3 cellular contexts compared by ENCODE assay signal in genomic region chr7:34550996-34551395, GRCh38.
"Had no signal": no experiment of that assay in that cellular context is flagged by ENCODE, and none has a peak within 500 bp of the region (broad histone marks: within the 10 kb centered on the region; RNA-seq: fewer than 3 reads in every experiment).

No MANE protein-coding gene starts in this region.

- DNase-seq: GDM1, GF-D8 had no signal

- ATAC-seq: GM12878 had no signal
